In the genomic region with DNA sequence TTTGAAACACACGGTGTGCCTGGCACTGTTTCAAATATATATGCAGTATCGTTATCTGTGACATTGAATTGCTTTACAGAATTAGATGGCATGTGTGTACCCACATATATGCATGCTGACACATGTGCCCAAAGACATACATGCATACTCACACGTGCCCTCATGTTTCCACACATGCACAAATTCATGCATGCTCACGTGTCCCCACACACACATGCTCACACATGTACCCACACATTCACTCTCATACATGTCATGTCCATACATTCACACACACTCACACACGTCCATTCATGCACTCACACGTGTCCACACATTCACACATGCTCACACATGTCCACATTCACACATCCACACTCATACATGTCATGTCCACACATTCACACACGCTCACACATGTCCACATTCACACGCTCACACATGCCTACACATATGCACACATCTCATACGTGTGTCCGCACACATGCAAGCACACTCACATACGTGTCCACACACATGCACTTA, we compare ENCODE assay signal across 22 cellular contexts. TPM values are rescaled to one million over a fixed set of nuclear protein-coding genes. Genes with fewer than 3 reads are reported as not detected.
A peak's percentile ranks its signal among the peaks of the same experiment; 100 is the strongest.
DNase-seq lines count a peak whose midpoint lies in the region; ATAC-seq, FAIRE-seq and TF ChIP-seq lines count a peak whose summit lies in the region.
"Had no signal": no experiment of that assay in that cellular context is flagged by ENCODE, and none has a peak within 500 bp of the region (broad histone marks: within the 10 kb centered on the region; RNA-seq: fewer than 3 reads in every experiment).

No MANE protein-coding gene starts in this region.

- no peaks in the 10 kb centered on the region for H3K79me2 ChIP-seq in HepG2 (ENCODE audit: insufficient read depth, low read length)
- no peaks in the 10 kb centered on the region for H3K79me2 ChIP-seq in trophoblast cell (ENCODE audit: control insufficient read depth, insufficient read depth, low read length, poor library complexity)

- H3K4me3 Mint-ChIP-seq in activated naive CD8-positive, alpha-beta T cell = no peak overlapping the region
- no peak overlapping the region for H3K4me3 Mint-ChIP-seq in activated naive CD8-positive, alpha-beta T cell treated with anti-CD3 and anti-CD28 coated beads, Interleukin-2, amount 50 U/mL, for 24 hours
- H3K4me3 Mint-ChIP-seq: nephron; stimulated activated effector memory CD8-positive, alpha-beta T cell treated with anti-CD3 and anti-CD28 coated beads, Interleukin-12 subunit alpha, Interleukin-12 subunit beta, amount 100 ng/mL, for 72 hours; type B pancreatic cell had no signal

- H3K18ac ChIP-seq in trophoblast cell (ENCODE audit: low read length) = no peak overlapping the region

- TF ChIP-seq EP300 in HepG2 (IDR thresholded peaks at IDR 0.05; ENCODE audit: low read depth in 2 of 2, low read length in 2 of 2) (no peak), HepG2 (CRISPR knock-in tag; IDR thresholded peaks at IDR 0.05; ENCODE audit: borderline replicate concordance) (no peak)

- no peak for TF ChIP-seq CTCF in HepG2 (CRISPR knock-in tag; IDR thresholded peaks at IDR 0.05)
- no peak for TF ChIP-seq CTCF in GM20000 (IDR thresholded peaks at IDR 0.05; ENCODE audit: extremely low read depth, missing control alignments)

- H3K27ac ChIP-seq in SJCRH30 (peak overlapping the region; percentile 55), HepG2 (ENCODE audit: extremely low read length, insufficient read depth, low read length) (no peak overlapping the region), temporal lobe (ENCODE audit: low read depth, low read length) (peak overlapping the region; percentile 17), trophoblast cell (ENCODE audit: low read depth, low read length) (no peak overlapping the region)
- H3K27ac ChIP-seq: gastroesophageal sphincter had no signal

- CTCF ChIA-PET in HepG2 (lab: Yijun Ruan, JAX; ENCODE audit: low intra/inter-chr PET ratio, low total read pairs) = no interaction called here

- no peak overlapping the region for H2AK5ac ChIP-seq in trophoblast cell (ENCODE audit: low read length)

- H3K9me3 Mint-ChIP-seq in activated naive CD8-positive, alpha-beta T cell (ENCODE audit: low read depth) = no peaks in the 10 kb centered on the region
- no peaks in the 10 kb centered on the region for H3K9me3 Mint-ChIP-seq in activated naive CD8-positive, alpha-beta T cell treated with anti-CD3 and anti-CD28 coated beads, Interleukin-2, amount 50 U/mL, for 24 hours
- H3K9me3 Mint-ChIP-seq: nephron; stimulated activated effector memory CD8-positive, alpha-beta T cell treated with anti-CD3 and anti-CD28 coated beads, Interleukin-12 subunit alpha, Interleukin-12 subunit beta, amount 100 ng/mL, for 72 hours; type B pancreatic cell had no signal

- H3K27me3 Mint-ChIP-seq in activated naive CD8-positive, alpha-beta T cell = no peaks in the 10 kb centered on the region
- no peaks in the 10 kb centered on the region for H3K27me3 Mint-ChIP-seq in activated naive CD8-positive, alpha-beta T cell treated with anti-CD3 and anti-CD28 coated beads, Interleukin-2, amount 50 U/mL, for 24 hours
- H3K27me3 Mint-ChIP-seq: type B pancreatic cell had no signal

- no peak overlapping the region for H4K8ac ChIP-seq in trophoblast cell (ENCODE audit: low read depth, low read length)

- no TSS peak for BruUV-seq in HepG2 (replicated peaks; lab: Mats Ljungman, UMichigan)

- peaks cover 3% of the 10 kb centered on the region for H3K4me1 Mint-ChIP-seq in activated naive CD8-positive, alpha-beta T cell (ENCODE audit: low read depth)
- H3K4me1 Mint-ChIP-seq in activated naive CD8-positive, alpha-beta T cell treated with anti-CD3 and anti-CD28 coated beads, Interleukin-2, amount 50 U/mL, for 24 hours = peaks cover 6% of the 10 kb centered on the region

- ATAC-seq in activated naive CD8-positive, alpha-beta T cell treated with anti-CD3 and anti-CD28 coated beads, Interleukin-2, amount 50 U/mL, for 24 hours = no peak
- ATAC-seq in HepG2 = no peak
- ATAC-seq: gastroesophageal sphincter; stimulated activated effector memory CD8-positive, alpha-beta T cell treated with anti-CD3 and anti-CD28 coated beads, Interleukin-12 subunit alpha, Interleukin-12 subunit beta, amount 100 ng/mL, for 72 hours had no signal

- H4K20me1 ChIP-seq in HepG2 (ENCODE audit: insufficient read depth, low read length) = no peaks in the 10 kb centered on the region

- no peak overlapping the region for H2BK120ac ChIP-seq in trophoblast cell (ENCODE audit: insufficient read depth, low read length, poor library complexity)

- no peaks in the 10 kb centered on the region for H3K79me1 ChIP-seq in trophoblast cell (ENCODE audit: low read length)

- no peaks in the 10 kb centered on the region for H3K9me3 ChIP-seq in SJCRH30 (replicated peaks)
- no peaks in the 10 kb centered on the region for H3K9me3 ChIP-seq in HepG2 (ENCODE audit: low read length)
- H3K9me3 ChIP-seq in trophoblast cell (ENCODE audit: insufficient read depth, low read depth, low read length) = peaks cover 23% of the 10 kb centered on the region
- H3K9me3 ChIP-seq: gastroesophageal sphincter had no signal

- H3K14ac ChIP-seq in trophoblast cell (ENCODE audit: low read length) = no peak overlapping the region

- H2BK12ac ChIP-seq in trophoblast cell (ENCODE audit: low read length) = no peak overlapping the region

- H3K27ac Mint-ChIP-seq in activated naive CD8-positive, alpha-beta T cell = peak overlapping the region; percentile 31
- H3K27ac Mint-ChIP-seq in activated naive CD8-positive, alpha-beta T cell treated with anti-CD3 and anti-CD28 coated beads, Interleukin-2, amount 50 U/mL, for 24 hours = no peak overlapping the region
- H3K27ac Mint-ChIP-seq: stimulated activated effector memory CD8-positive, alpha-beta T cell treated with anti-CD3 and anti-CD28 coated beads, Interleukin-12 subunit alpha, Interleukin-12 subunit beta, amount 100 ng/mL, for 72 hours; type B pancreatic cell had no signal

- no peak overlapping the region for H3K9ac ChIP-seq in HepG2 (ENCODE audit: insufficient read depth, low read depth, low read length)
- no peak overlapping the region for H3K9ac ChIP-seq in trophoblast cell (ENCODE audit: low read length)

- TF ChIP-seq RAD21 in HepG2 (CRISPR knock-in tag; IDR thresholded peaks at IDR 0.05) = no peak

- DNase-seq in activated naive CD8-positive, alpha-beta T cell treated with anti-CD3 and anti-CD28 coated beads, Interleukin-2, amount 50 U/mL, for 24 hours = no peak
- no peak for DNase-seq in SJCRH30
- DNase-seq in HepG2 (ENCODE audit: low spot score) = no peak
- no peak for DNase-seq in trophoblast cell
- no peak for DNase-seq in GM20000 (ENCODE audit: low spot score)
- no peak for DNase-seq in mucosa of gallbladder (ENCODE audit: low spot score)
- DNase-seq: activated CD4-positive, alpha-beta T cell treated with anti-CD3 and anti-CD28 coated beads for 1 hour; activated effector memory CD4-positive, alpha-beta T cell treated with Interleukin-2 at 50 U/mL for 16 hours; amniotic stem cell; HCEC 1CT; IMR-90; mesendoderm; MM.1S; NCI-H1694; SHP77 had no signal

- POLR2A ChIA-PET in HepG2 (lab: Yijun Ruan, JAX) = no interaction called here

- H3K4me3 ChIP-seq in SJCRH30 = no peak overlapping the region
- H3K4me3 ChIP-seq in HepG2 (replicated peaks in 1 of 3; ENCODE audit: insufficient read depth in 1 of 3, low read depth in 2 of 3, low read length in 3 of 3) = no peak overlapping the region
- H3K4me3 ChIP-seq in trophoblast cell (ENCODE audit: low read depth, low read length) = no peak overlapping the region
- H3K4me3 ChIP-seq: gastroesophageal sphincter had no signal

- H2BK5ac ChIP-seq in trophoblast cell (ENCODE audit: low read depth, low read length, poor library complexity) = no peak overlapping the region

- no peak overlapping the region for H3K4me2 ChIP-seq in HepG2 (ENCODE audit: low read depth, low read length)
- no peak overlapping the region for H3K4me2 ChIP-seq in trophoblast cell (ENCODE audit: low read length)

- 26% methylated on average over 11 of the region's 11 CpGs for WGBS in HepG2 (ENCODE audit: low lambda C conversion rate)
- WGBS in trophoblast cell (ENCODE audit: extremely low coverage, insufficient coverage, insufficient read length) = no CpG with 5 or more reads among the region's 11 CpGs

- H3K27me3 ChIP-seq in SJCRH30 (no peaks in the 10 kb centered on the region), HepG2 (ENCODE audit: control insufficient read depth in 1 of 2, insufficient read depth in 2 of 2, low read length in 2 of 2) (peaks cover 0 to 12% of the 10 kb centered on the region in 2 experiments; a peak in 2 of 5 replicates), trophoblast cell (ENCODE audit: insufficient read depth, low read length) (no peaks in the 10 kb centered on the region)
- H3K27me3 ChIP-seq: gastroesophageal sphincter had no signal

- H4K12ac ChIP-seq in trophoblast cell (ENCODE audit: low read depth, low read length) = no peak overlapping the region

- peaks cover 14% of the 10 kb centered on the region for H3K36me3 Mint-ChIP-seq in activated naive CD8-positive, alpha-beta T cell
- peaks cover 32% of the 10 kb centered on the region for H3K36me3 Mint-ChIP-seq in activated naive CD8-positive, alpha-beta T cell treated with anti-CD3 and anti-CD28 coated beads, Interleukin-2, amount 50 U/mL, for 24 hours (ENCODE audit: low read depth)

- intact Hi-C loops in HepG2 (cut with micrococcal nuclease; ENCODE audit: unreplicated experiment) = no loop called here

- in situ Hi-C loops in HepG2 (cut with HindIII; ENCODE audit: extremely low pct_ligation_motif_present, low pct_unique_long_range_greater_than_20kb) = no loop called here

- H3K36me3 ChIP-seq in SJCRH30 (peaks cover 9% of the 10 kb centered on the region; the same call in 1 of the 2 replicates), HepG2 (replicated peaks in 1 of 2; ENCODE audit: control insufficient read depth in 1 of 2, insufficient read depth in 2 of 2, low read length in 2 of 2) (no peaks in the 10 kb centered on the region), trophoblast cell (ENCODE audit: control insufficient read depth in 1 of 2, insufficient read depth in 2 of 2, low read length in 2 of 2) (peaks cover 34 to 37% of the 10 kb centered on the region in 2 experiments)

- H4K91ac ChIP-seq in trophoblast cell (ENCODE audit: low read depth, low read length) = no peak overlapping the region

- H2AFZ ChIP-seq in HepG2 (ENCODE audit: low read length) = no peak overlapping the region
- no peak overlapping the region for H2AFZ ChIP-seq in trophoblast cell (ENCODE audit: insufficient read depth, low read length, poor library complexity)

- FAIRE-seq in HepG2 (lab: Jason Lieb, UNC) = no peak
- FAIRE-seq: TTC549 had no signal

- H3K4me1 ChIP-seq in SJCRH30 (peaks cover 13% of the 10 kb centered on the region), HepG2 (ENCODE audit: insufficient read depth, low read length) (no peaks in the 10 kb centered on the region), trophoblast cell (ENCODE audit: control insufficient read depth in 1 of 2, insufficient read depth in 2 of 2, low read length in 2 of 2) (no peaks in the 10 kb centered on the region)
- H3K4me1 ChIP-seq: gastroesophageal sphincter had no signal

- H3K4ac ChIP-seq in trophoblast cell (ENCODE audit: low read depth, low read length) = no peak overlapping the region

- TF ChIP-seq POLR2A in HepG2 (IDR thresholded peaks at IDR 0.05; ENCODE audit: insufficient read depth in 1 of 2, low read depth in 2 of 2, low read length in 2 of 2) = no peak

- no peak overlapping the region for H3K23ac ChIP-seq in trophoblast cell (ENCODE audit: low read length)

RNA-seq across cellular contexts. Expression of gene C13orf46, which starts 17.9 kb away (rescaled TPM):
- total RNA-seq in SJCRH30 (2014; rRNA removed; shearing (Covaris generic)) = 0.04 TPM in 1 of 2 replicates, not detected in the other
- total RNA-seq in HepG2 (2016; rRNA removed; fragmentation: Illumina TruSeq; extraction: Trizol) (not detected in 2 replicates), temporal lobe (0.25 TPM), mucosa of gallbladder (11.8 TPM)
- not detected in 2 replicates for total RNA-seq in HepG2 (2016; cell fraction: cytosol; rRNA removed; fragmentation: Illumina TruSeq; extraction: Trizol; ENCODE audit: low read depth)
- total RNA-seq in HepG2 (2016; cell fraction: insoluble cytoplasmic fraction; rRNA removed; fragmentation: Illumina TruSeq; extraction: Trizol) = not detected in 2 replicates
- not detected in 2 replicates for total RNA-seq in HepG2 (2016; cell fraction: membrane; rRNA removed; fragmentation: Illumina TruSeq; extraction: Trizol)
- total RNA-seq in HepG2 (2016; cell fraction: nucleus; rRNA removed; fragmentation: Illumina TruSeq; extraction: Trizol) = not detected in 2 replicates
- polyA plus RNA-seq in HepG2 (2011; rRNA removed) = 0.01 TPM in 1 of 2 replicates, not detected in the other
- not detected in 2 replicates for polyA plus RNA-seq in HepG2 (2011; cell fraction: cytosol; rRNA removed)
- polyA plus RNA-seq in HepG2 (2011; cell fraction: nucleus; rRNA removed) = 0.03 TPM in 1 of 2 replicates, not detected in the other
- polyA plus RNA-seq in HepG2 (2012) = not detected in 2 replicates
- not detected in 2 replicates for polyA plus RNA-seq in HepG2 (2016; cell fraction: cytosol; fragmentation: Illumina TruSeq; extraction: Trizol; ENCODE audit: low read depth)
- polyA plus RNA-seq in HepG2 (2016; cell fraction: insoluble cytoplasmic fraction; fragmentation: Illumina TruSeq; extraction: Trizol; ENCODE audit: low read depth) = not detected in 2 replicates
- not detected in 2 replicates for polyA plus RNA-seq in HepG2 (2016; cell fraction: membrane; fragmentation: Illumina TruSeq; extraction: Trizol; ENCODE audit: low read depth)
- polyA plus RNA-seq in HepG2 (2016; cell fraction: nucleus; fragmentation: Illumina TruSeq; extraction: Trizol; ENCODE audit: insufficient read depth, low read depth) = not detected in 2 replicates
- 1.9 TPM in 1 of 2 replicates, not detected in the other for polyA minus RNA-seq in HepG2 (2011; rRNA and poly(A)+ RNA removed; ENCODE audit: low replicate concordance)
- not detected in 2 replicates for polyA minus RNA-seq in HepG2 (2011; cell fraction: cytosol; rRNA and poly(A)+ RNA removed)
- 0.13 TPM in 1 of 2 replicates, not detected in the other for polyA minus RNA-seq in HepG2 (2011; cell fraction: nucleus; rRNA and poly(A)+ RNA removed)
- 0.12 and 0.15 TPM in 2 replicates for polyA plus RNA-seq in trophoblast cell (2013)

Comparison
In these comparisons a context has a peak if more than half of its experiments do, and no peak if none do; other contexts are left out.
1. H3K27ac ChIP-seq: peak in SJCRH30 (single experiment) and temporal lobe (single experiment); none in HepG2 (single experiment) and trophoblast cell (single experiment).
2. RNA of gene C13orf46, which starts 17.9 kb away (total RNA-seq): 11.8 TPM in mucosa of gallbladder (single experiment); 0.25 TPM in temporal lobe (single experiment), 0.04 TPM in SJCRH30 and not detected in HepG2; every median in the first group is over 10 times any median in the second.